ENCODE assay signal across 12 cellular contexts in genomic region chr3:142210608-142211007, GRCh38. TPM values are rescaled to one million over a fixed set of nuclear protein-coding genes. Genes with fewer than 3 reads are reported as not detected.
DNase-seq lines count a peak whose midpoint lies in the region; ATAC-seq, FAIRE-seq and TF ChIP-seq lines count a peak whose summit lies in the region.
"Had no signal": no experiment of that assay in that cellular context is flagged by ENCODE, and none has a peak within 500 bp of the region (broad histone marks: within the 10 kb centered on the region; RNA-seq: fewer than 3 reads in every experiment).

No MANE protein-coding gene starts in this region.

- H3K4me3 ChIP-seq in IMR-90 (ENCODE audit: insufficient read depth, low read depth, low read length) (no peak overlapping the region), right atrium auricular region (no peak overlapping the region), suprapubic skin (no peak overlapping the region)
- H3K4me3 ChIP-seq: mucosa of descending colon had no signal

- FAIRE-seq in HTR-8/SVneo (lab: Jason Lieb, UNC) = no peak

- peaks cover 0 to 16% (median 8%) of the 10 kb centered on the region in 5 experiments for H3K9me3 Mint-ChIP-seq in brain

- TF ChIP-seq POLR2A in IMR-90 (IDR thresholded peaks at IDR 0.05; ENCODE audit: low read depth, low read length) (no peak), suprapubic skin (IDR thresholded peaks at IDR 0.05) (no peak)

- H2AFZ ChIP-seq in IMR-90 (replicated peaks; ENCODE audit: low read length, poor library complexity) = no peak overlapping the region

- WGBS in IMR-90 (ENCODE audit: extremely low coverage in 2 of 2, insufficient read length in 1 of 2), 2 experiments = 83% methylated on average over 1 of the region's 2 CpGs; no CpG with 5 or more reads in 1 of the 2 experiments
- WGBS in suprapubic skin = 78% methylated on average over 2 of the region's 2 CpGs

- no peak overlapping the region for H4K5ac ChIP-seq in IMR-90 (ENCODE audit: low read depth, low read length)

- no peak overlapping the region for H3K23ac ChIP-seq in IMR-90 (ENCODE audit: low read depth, low read length)

- H4K20me1 ChIP-seq in IMR-90 (ENCODE audit: insufficient read depth, low read length) = no peaks in the 10 kb centered on the region

- no TSS peak for BruUV-seq in IMR-90 (replicated peaks; lab: Mats Ljungman, UMichigan)

- no peak overlapping the region for H2BK20ac ChIP-seq in IMR-90 (ENCODE audit: low read depth, low read length)

- H3K36me3 ChIP-seq in IMR-90 (ENCODE audit: control insufficient read depth, insufficient read depth, low read length) (peaks cover 7% of the 10 kb centered on the region), right atrium auricular region (peaks cover 12% of the 10 kb centered on the region), suprapubic skin (peaks cover 28% of the 10 kb centered on the region)

- H3K56ac ChIP-seq in IMR-90 (ENCODE audit: extremely low read depth, insufficient read depth, low read length) = no peak overlapping the region

- in situ Hi-C loops in IMR-90 (cut with MboI; ENCODE audit: low sequenced_read_pairs) = no loop called here

- no peak overlapping the region for H2BK120ac ChIP-seq in IMR-90 (ENCODE audit: low read depth, low read length)

- no peaks in the 10 kb centered on the region for H3K9me1 ChIP-seq in IMR-90 (ENCODE audit: insufficient read depth, low read length)

- TF ChIP-seq RAD21 in IMR-90 (IDR thresholded peaks at IDR 0.05; ENCODE audit: low read length) = no peak

- H3K14ac ChIP-seq in IMR-90 (replicated peaks; ENCODE audit: low read depth, low read length) = no peak overlapping the region

- dilution Hi-C loops in IMR-90 (cut with HindIII; ENCODE audit: low sequenced_read_pairs, unreplicated experiment) = no loop called here

- H3K36me3 Mint-ChIP-seq in brain = peaks cover 70% of the 10 kb centered on the region

- H2BK5ac ChIP-seq in IMR-90 (ENCODE audit: low read depth, low read length, poor library complexity, severe bottlenecking) = no peak overlapping the region

- peak overlapping the region; percentile 74 to 94 (median 92) for H3K27ac Mint-ChIP-seq in brain
- H3K27ac Mint-ChIP-seq: activated naive CD4-positive, alpha-beta T cell treated with anti-CD3 and anti-CD28 coated beads, Interleukin-2, amount 50 U/mL, for 72 hours had no signal

- H3K79me1 ChIP-seq in IMR-90 (ENCODE audit: low read depth in 1 of 2, low read length in 2 of 2) = peaks cover 9 to 14% of the 10 kb centered on the region in 2 experiments

- TF ChIP-seq EP300 in suprapubic skin (IDR thresholded peaks at IDR 0.05) = no peak

- CTCF ChIA-PET in IMR-90 (lab: Yijun Ruan, JAX) (interaction anchor here (0.8 kb wide), 1 partner anchor 10 kb away, joined by 3 read pairs; no protein-coding TSS in a partner anchor), GM10248 (lab: Yijun Ruan, JAX) (interaction anchor here (1.0 kb wide), 1 partner anchor 20 kb away, joined by 3 read pairs; no protein-coding TSS in a partner anchor)

- H3K4me1 Mint-ChIP-seq in brain = peaks cover 22% of the 10 kb centered on the region

- no peaks in the 10 kb centered on the region for H3K27me3 ChIP-seq in IMR-90 (ENCODE audit: control insufficient read depth, insufficient read depth, low read length)
- no peaks in the 10 kb centered on the region for H3K27me3 ChIP-seq in right atrium auricular region
- H3K27me3 ChIP-seq in suprapubic skin = no peaks in the 10 kb centered on the region

- H2AK9ac ChIP-seq in IMR-90 (replicated peaks; ENCODE audit: low read depth, low read length, poor library complexity) = no peak overlapping the region

- DNase-seq in IMR-90 = no peak
- no peak for DNase-seq in right atrium auricular region (ENCODE audit: low spot score)
- no peak for DNase-seq in suprapubic skin (ENCODE audit: low spot score in 2 of 2)
- DNase-seq in HTR-8/SVneo (ENCODE audit: insufficient read length, low spot score) = no peak
- no peak for DNase-seq in DMS114 treated with DMSO at 0.1 percent for 48 hours (lab: John Stamatoyannopoulos, UW; ENCODE audit: unreplicated experiment)
- DNase-seq in retina = no peak
- no peak for DNase-seq in GM10248 (ENCODE audit: extremely low spot score)
- DNase-seq: CD8-positive, alpha-beta memory T cell; mucosa of descending colon; NCI-H2029 treated with DMSO at 0.1 percent for 48 hours had no signal

- no peak overlapping the region for H4K91ac ChIP-seq in IMR-90 (ENCODE audit: insufficient read depth, low read depth, low read length)

- H2BK15ac ChIP-seq in IMR-90 (ENCODE audit: low read depth, low read length) = no peak overlapping the region

- peak overlapping the region in 4 of 5 experiments; percentile 13 to 77 (median 64) for H3K4me3 Mint-ChIP-seq in brain
- H3K4me3 Mint-ChIP-seq: CD8-positive, alpha-beta memory T cell had no signal

- H3K4me1 ChIP-seq in IMR-90 (ENCODE audit: control insufficient read depth, insufficient read depth, low read length) = peaks cover 4% of the 10 kb centered on the region; the same call in 1 of the 2 replicates
- H3K4me1 ChIP-seq in right atrium auricular region = peaks cover 0 to 20% of the 10 kb centered on the region in 2 donors
- H3K4me1 ChIP-seq in suprapubic skin = peaks cover 6% of the 10 kb centered on the region

- H2AK5ac ChIP-seq in IMR-90 (ENCODE audit: low read depth, low read length) = no peak overlapping the region

- H3K9me3 ChIP-seq in IMR-90 (ENCODE audit: control insufficient read depth, insufficient read depth, low read length) (0 out of 2 replicates have a peak, but pooled peaks cover 2% of the 10 kb centered on the region), right atrium auricular region (no peaks in the 10 kb centered on the region), suprapubic skin (no peaks in the 10 kb centered on the region)
- H3K9me3 ChIP-seq: mucosa of descending colon had no signal

- H3K18ac ChIP-seq in IMR-90 (ENCODE audit: low read depth, low read length) = no peak overlapping the region

- ATAC-seq in IMR-90 (ENCODE audit: low read depth) = peak; percentile 53

- no peaks in the 10 kb centered on the region for H3K27me3 Mint-ChIP-seq in brain
- H3K27me3 Mint-ChIP-seq: CD8-positive, alpha-beta memory T cell had no signal

- no peak overlapping the region for H3K9ac ChIP-seq in IMR-90 (ENCODE audit: low read depth, low read length)

- no peak for TF ChIP-seq CTCF in IMR-90 (conservative IDR thresholded peaks at IDR 0.05; ENCODE audit: low read depth, low read length)
- no peak for TF ChIP-seq CTCF in brain (conservative IDR thresholded peaks at IDR 0.05)
- TF ChIP-seq CTCF in right atrium auricular region (IDR thresholded peaks at IDR 0.05) = no peak
- TF ChIP-seq CTCF in suprapubic skin (IDR thresholded peaks at IDR 0.05) = no peak
- TF ChIP-seq CTCF in GM10248 (IDR thresholded peaks at IDR 0.05; ENCODE audit: control extremely low read depth, extremely low read depth, low read depth, missing control alignments) = no peak

- no peak overlapping the region for H4K8ac ChIP-seq in IMR-90 (ENCODE audit: low read depth in 2 of 2, low read length in 2 of 2)

- no peak overlapping the region for H3K4me2 ChIP-seq in IMR-90 (ENCODE audit: low read depth, low read length)

- POLR2A ChIA-PET in IMR-90 (lab: Charles Lee; ENCODE audit: unreplicated experiment) = no interaction called here
- POLR2A ChIA-PET in GM10248 (lab: Yijun Ruan, JAX) = no interaction called here

- intact Hi-C loops in IMR-90 (cut with micrococcal nuclease) = no loop called here

- H3K27ac ChIP-seq in IMR-90 (ENCODE audit: insufficient read depth, low read length) (no peak overlapping the region), right atrium auricular region (peak overlapping the region; percentile 64 to 66), suprapubic skin (peak overlapping the region; percentile 81)

- H3K4ac ChIP-seq in IMR-90 (ENCODE audit: low read depth, low read length) = no peak overlapping the region

TF ChIP-seq in IMR-90, 13 proteins besides CTCF, POLR2A, EP300 and RAD21 (continues in another document):
- no peak for TF ChIP-seq FOS (IDR thresholded peaks at IDR 0.05; ENCODE audit: low read depth, low read length)
- TF ChIP-seq ELK1 (IDR thresholded peaks at IDR 0.05; ENCODE audit: borderline replicate concordance, low read depth, low read length) = no peak
- TF ChIP-seq USF2 (IDR thresholded peaks at IDR 0.05; ENCODE audit: low read depth, low read length) = no peak
- TF ChIP-seq SMC3 (IDR thresholded peaks at IDR 0.05; ENCODE audit: low read depth, low read length) = no peak
- no peak for TF ChIP-seq MAFK (IDR thresholded peaks at IDR 0.05; ENCODE audit: low read depth, low read length)
- TF ChIP-seq MXI1 (IDR thresholded peaks at IDR 0.05; ENCODE audit: borderline replicate concordance, low read depth, low read length) = no peak
- TF ChIP-seq MAZ (IDR thresholded peaks at IDR 0.05; ENCODE audit: borderline replicate concordance, low read depth, low read length) = no peak
- no peak for TF ChIP-seq CHD1 (IDR thresholded peaks at IDR 0.05; ENCODE audit: low read depth, low read length)
- no peak for TF ChIP-seq NFE2L2 (IDR thresholded peaks at IDR 0.05; ENCODE audit: low read depth, low read length)
- no peak for TF ChIP-seq RFX5 (IDR thresholded peaks at IDR 0.05; ENCODE audit: low read depth, low read length)
- TF ChIP-seq CEBPB (IDR thresholded peaks at IDR 0.05; ENCODE audit: low read depth, low read length) = no peak
- no peak for TF ChIP-seq BHLHE40 (IDR thresholded peaks at IDR 0.05; ENCODE audit: low read depth, low read length)

RNA-seq across cellular contexts. Expression of gene GK5, which starts 14.8 kb away (rescaled TPM):
- 5.9 and 13.3 TPM in 2 replicates for total RNA-seq in IMR-90 (2012; rRNA removed)
- polyA plus RNA-seq in IMR-90 (2012; rRNA removed) = 4.0 and 8.6 TPM in 2 replicates
- polyA plus RNA-seq in IMR-90 (2012; cell fraction: cytosol; rRNA removed) = 0.73 and 2.5 TPM in 2 replicates
- polyA plus RNA-seq in IMR-90 (2012; cell fraction: nucleus; rRNA removed; ENCODE audit: low replicate concordance) = 19.2 and 44.6 TPM in 2 replicates
- polyA plus RNA-seq in brain (ENCODE audit: insufficient read depth, low read depth, low replicate concordance) = 3.1 TPM
- 1 to 10 TPM; 6.4 to 7.1 TPM for total RNA-seq in right atrium auricular region
- 10 to 100 TPM; 18.0 to 51.0 (median 20.7) TPM for total RNA-seq in suprapubic skin
